10 cellular contexts compared by ENCODE assay signal in genomic region chr17:27339198-27339835, GRCh38. TPM values are rescaled to one million over a fixed set of nuclear protein-coding genes. Genes with fewer than 3 reads are reported as not detected.
DNase-seq lines count a peak whose midpoint lies in the region; ATAC-seq and TF ChIP-seq lines count a peak whose summit lies in the region.
"Had no signal": no experiment of that assay in that cellular context is flagged by ENCODE, and none has a peak within 500 bp of the region (broad histone marks: within the 10 kb centered on the region; RNA-seq: fewer than 3 reads in every experiment).

No MANE protein-coding gene starts in this region.

- H3K4me1 ChIP-seq in GM23338 (ENCODE audit: insufficient read depth) (peaks cover 33% of the 10 kb centered on the region), trophoblast cell (ENCODE audit: control insufficient read depth in 1 of 2, insufficient read depth in 2 of 2, low read length in 2 of 2) (peaks cover 12 to 17% of the 10 kb centered on the region in 2 experiments)

- no peaks in the 10 kb centered on the region for H3K27me3 ChIP-seq in GM23338 (ENCODE audit: insufficient read depth)
- no peaks in the 10 kb centered on the region for H3K27me3 ChIP-seq in trophoblast cell (ENCODE audit: insufficient read depth, low read length)

- H3K9me3 ChIP-seq in trophoblast cell (ENCODE audit: insufficient read depth, low read depth, low read length) = no peaks in the 10 kb centered on the region

- WGBS in trophoblast cell (ENCODE audit: extremely low coverage, insufficient coverage, insufficient read length) = no CpG with 5 or more reads among the region's 9 CpGs

- no peaks in the 10 kb centered on the region for H4K20me1 ChIP-seq in GM23338 (replicated peaks; ENCODE audit: insufficient read depth)

- no peak overlapping the region for H2AFZ ChIP-seq in GM23338
- no peak overlapping the region for H2AFZ ChIP-seq in trophoblast cell (ENCODE audit: insufficient read depth, low read length, poor library complexity)

- peak overlapping the region; percentile 90 for H2BK120ac ChIP-seq in trophoblast cell (ENCODE audit: insufficient read depth, low read length, poor library complexity)

- no peak overlapping the region for H2AK5ac ChIP-seq in trophoblast cell (ENCODE audit: low read length)

- H3K27ac Mint-ChIP-seq in GM23338 (no peak overlapping the region), mesothelial cell of epicardium (no peak overlapping the region)

- H3K27ac ChIP-seq in GM23338 (ENCODE audit: low read depth) (no peak overlapping the region), trophoblast cell (ENCODE audit: low read depth, low read length) (peak overlapping the region; percentile 56)

- 0 out of 2 replicates have a peak, but pooled peaks cover 6% of the 10 kb centered on the region for H3K9me2 ChIP-seq in GM23338 (ENCODE audit: insufficient read depth)

- H2BK5ac ChIP-seq in trophoblast cell (ENCODE audit: low read depth, low read length, poor library complexity) = peak overlapping the region; percentile 58

- H3K36me3 Mint-ChIP-seq in GM23338 (ENCODE audit: low read depth) (no peaks in the 10 kb centered on the region), mesothelial cell of epicardium (peaks cover 7% of the 10 kb centered on the region)
- H3K36me3 Mint-ChIP-seq: activated naive CD8-positive, alpha-beta T cell treated with anti-CD3 and anti-CD28 coated beads, Interleukin-2, amount 10 ng/mL, durations not matched to agents 7 days and 5 days had no signal

- no peak overlapping the region for H3K18ac ChIP-seq in trophoblast cell (ENCODE audit: low read length)

- H3K9me3 Mint-ChIP-seq in GM23338 = no peaks in the 10 kb centered on the region
- H3K9me3 Mint-ChIP-seq in mesothelial cell of epicardium = peaks cover 6% of the 10 kb centered on the region
- H3K9me3 Mint-ChIP-seq: activated naive CD8-positive, alpha-beta T cell treated with anti-CD3 and anti-CD28 coated beads, Interleukin-2, amount 10 ng/mL, durations not matched to agents 7 days and 5 days had no signal

- no peak for TF ChIP-seq CTCF in GM23338 (conservative IDR thresholded peaks at IDR 0.05; ENCODE audit: low read depth in 2 of 2)
- TF ChIP-seq CTCF in mesothelial cell of epicardium (IDR thresholded peaks at IDR 0.05; ENCODE audit: unreplicated experiment) = no peak

- H3K9ac ChIP-seq in trophoblast cell (ENCODE audit: low read length) = no peak overlapping the region

- no peak overlapping the region for H3K14ac ChIP-seq in trophoblast cell (ENCODE audit: low read length)

- ATAC-seq in GM18870 (IDR thresholded peaks at IDR 0.05; ENCODE audit: unreplicated experiment) (peak; percentile 41), GM23338 (no peak), HG03457 (IDR thresholded peaks at IDR 0.05; ENCODE audit: unreplicated experiment) (peak; percentile 32)

- H3K27me3 Mint-ChIP-seq in GM23338 (ENCODE audit: insufficient read depth, low read depth, poor library complexity) (peaks cover 10% of the 10 kb centered on the region), mesothelial cell of epicardium (ENCODE audit: low read depth) (no peaks in the 10 kb centered on the region)
- H3K27me3 Mint-ChIP-seq: activated naive CD8-positive, alpha-beta T cell treated with anti-CD3 and anti-CD28 coated beads, Interleukin-2, amount 10 ng/mL, durations not matched to agents 7 days and 5 days had no signal

- H3K4me3 ChIP-seq in GM23338 (0 out of 2 replicates have a peak overlapping the region, but pooled peaks have one; percentile 17), trophoblast cell (ENCODE audit: low read depth, low read length) (no peak overlapping the region)

- peak overlapping the region; percentile 50 for H3K4me2 ChIP-seq in GM23338
- no peak overlapping the region for H3K4me2 ChIP-seq in trophoblast cell (ENCODE audit: low read length)

- no peaks in the 10 kb centered on the region for H3K36me3 ChIP-seq in GM23338 (ENCODE audit: insufficient read depth)
- H3K36me3 ChIP-seq in trophoblast cell (ENCODE audit: control insufficient read depth in 1 of 2, insufficient read depth in 2 of 2, low read length in 2 of 2) = no peaks in the 10 kb centered on the region

- H3K23ac ChIP-seq in trophoblast cell (ENCODE audit: low read length) = no peak overlapping the region

- H2BK12ac ChIP-seq in trophoblast cell (ENCODE audit: low read length) = peak overlapping the region; percentile 69

- peak overlapping the region; percentile 65 for H4K91ac ChIP-seq in trophoblast cell (ENCODE audit: low read depth, low read length)

- H3K4me1 Mint-ChIP-seq in GM23338 = peaks cover 59% of the 10 kb centered on the region
- peaks cover 21% of the 10 kb centered on the region for H3K4me1 Mint-ChIP-seq in mesothelial cell of epicardium

- no peak overlapping the region for H3K4ac ChIP-seq in trophoblast cell (ENCODE audit: low read depth, low read length)

- H4K12ac ChIP-seq in trophoblast cell (ENCODE audit: low read depth, low read length) = no peak overlapping the region

- no peak overlapping the region for H4K8ac ChIP-seq in trophoblast cell (ENCODE audit: low read depth, low read length)

- H3K79me1 ChIP-seq in trophoblast cell (ENCODE audit: low read length) = peaks cover 17% of the 10 kb centered on the region

- peaks cover 5% of the 10 kb centered on the region; the same call in 1 of the 2 replicates for H3F3A ChIP-seq in GM23338 (replicated peaks; ENCODE audit: low read depth)

- DNase-seq in GM23338 (ENCODE audit: low spot score) (no peak), trophoblast cell (no peak), mesothelial cell of epicardium (ENCODE audit: low spot score in 2 of 2, unreplicated experiment in 2 of 2) (no peak), kidney glomerular epithelial cell (lab: John Stamatoyannopoulos, UW) (no peak)
- DNase-seq in stimulated activated CD4-positive, alpha-beta T cell treated with anti-CD3 and anti-CD28 coated beads, Interleukin-4, amount 100 ng/mL, for 24 hours = no peak
- DNase-seq: activated naive CD8-positive, alpha-beta T cell treated with anti-CD3 and anti-CD28 coated beads, Interleukin-2, amount 10 ng/mL, durations not matched to agents 7 days and 5 days; cortex of kidney; NCI-H524 had no signal

- H3K79me2 ChIP-seq in GM23338 (replicated peaks; ENCODE audit: insufficient read depth) (no peaks in the 10 kb centered on the region), trophoblast cell (ENCODE audit: control insufficient read depth, insufficient read depth, low read length, poor library complexity) (no peaks in the 10 kb centered on the region)

- H3K4me3 Mint-ChIP-seq in GM23338 (0 out of 3 replicates have a peak overlapping the region, but pooled peaks have one; percentile 18), mesothelial cell of epicardium (no peak overlapping the region)

TF ChIP-seq in GM23338, 12 proteins besides CTCF, POLR2A, EP300 and RAD21:
- TF ChIP-seq CREB1 (CRISPR knock-in tag; IDR thresholded peaks at IDR 0.05; ENCODE audit: low read depth) (no peak), JUNB (IDR thresholded peaks at IDR 0.05; ENCODE audit: unreplicated experiment) (no peak), REST (IDR thresholded peaks at IDR 0.05; ENCODE audit: unreplicated experiment) (no peak)

RNA-seq across cellular contexts. Expression of gene WSB1, which starts 45.4 kb away (rescaled TPM):
- 99.7 and 108 TPM in 2 replicates for total RNA-seq in GM23338 (2014; rRNA removed; shearing (Covaris generic))
- polyA plus RNA-seq in GM23338 (2016; fragmentation: Nextera tagmentation; extraction: Ambion mirVana) = 86.3 and 101 TPM in 2 replicates
- 193 and 206 TPM in 2 replicates for polyA plus RNA-seq in trophoblast cell (2013)
- 768 to 806 TPM (median 799 TPM) in 3 replicates for total RNA-seq in mesothelial cell of epicardium
